Comparison of ENCODE assay signal across 1 cellular context in the genomic region with DNA sequence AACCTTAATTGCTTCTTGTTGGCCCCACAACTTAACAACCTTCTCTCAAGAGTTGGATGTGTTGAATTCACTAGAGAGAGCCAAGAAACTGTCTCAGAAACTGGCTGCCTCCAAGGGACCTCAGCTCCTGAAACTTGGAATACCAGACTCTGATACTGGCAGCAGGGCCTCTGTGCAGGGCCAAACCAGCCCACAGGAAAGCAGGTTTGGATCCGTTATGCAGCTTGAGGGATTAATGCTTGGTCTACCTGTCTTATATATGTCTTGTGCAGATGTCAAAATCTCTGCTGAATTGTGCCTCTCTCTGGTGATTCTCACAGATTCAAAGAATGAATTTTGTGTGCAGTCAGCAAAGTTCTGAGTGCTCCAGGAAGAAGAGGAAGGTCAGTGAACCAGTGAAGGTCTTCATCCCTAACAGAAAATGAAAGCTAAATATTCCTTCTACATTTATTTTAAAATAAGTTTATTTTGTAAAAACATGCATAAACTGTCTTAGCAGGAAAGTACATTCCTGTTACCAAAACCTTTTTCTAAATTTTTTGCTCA.
TF ChIP-seq lines count a peak whose summit lies in the region.

No MANE protein-coding gene starts in this region.

TF ChIP-seq in K562, 482 proteins besides CTCF, POLR2A, EP300 and RAD21:
- no peak for TF ChIP-seq KAT7 (CRISPR knock-in tag; IDR thresholded peaks at IDR 0.05; ENCODE audit: borderline replicate concordance)
- TF ChIP-seq CREBBP (IDR thresholded peaks at IDR 0.05; ENCODE audit: low read depth, low read length) = no peak
- TF ChIP-seq FIP1L1 (IDR thresholded peaks at IDR 0.05; ENCODE audit: low read depth, low read length, poor library complexity, severe bottlenecking) = no peak
- no peak for TF ChIP-seq NR1H2 (CRISPR knock-in tag; IDR thresholded peaks at IDR 0.05)
- no peak for TF ChIP-seq RFX5 (IDR thresholded peaks at IDR 0.05; ENCODE audit: low read depth, low read length)
- TF ChIP-seq PRMT5 (CRISPR knock-in tag; IDR thresholded peaks at IDR 0.05) = no peak
- TF ChIP-seq, protein P1, sequence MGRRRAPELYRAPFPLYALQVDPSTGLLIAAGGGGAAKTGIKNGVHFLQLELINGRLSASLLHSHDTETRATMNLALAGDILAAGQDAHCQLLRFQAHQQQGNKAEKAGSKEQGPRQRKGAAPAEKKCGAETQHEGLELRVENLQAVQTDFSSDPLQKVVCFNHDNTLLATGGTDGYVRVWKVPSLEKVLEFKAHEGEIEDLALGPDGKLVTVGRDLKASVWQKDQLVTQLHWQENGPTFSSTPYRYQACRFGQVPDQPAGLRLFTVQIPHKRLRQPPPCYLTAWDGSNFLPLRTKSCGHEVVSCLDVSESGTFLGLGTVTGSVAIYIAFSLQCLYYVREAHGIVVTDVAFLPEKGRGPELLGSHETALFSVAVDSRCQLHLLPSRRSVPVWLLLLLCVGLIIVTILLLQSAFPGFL (CRISPR knock-in tag; IDR thresholded peaks at IDR 0.05) = no peak
- no peak for TF ChIP-seq TAF9B (IDR thresholded peaks at IDR 0.05; ENCODE audit: partially characterized antibody)
- TF ChIP-seq HNRNPH1 (optimal IDR thresholded peaks at IDR 0.05; ENCODE audit: low read depth, low read length) = no peak
- TF ChIP-seq, protein P2, sequence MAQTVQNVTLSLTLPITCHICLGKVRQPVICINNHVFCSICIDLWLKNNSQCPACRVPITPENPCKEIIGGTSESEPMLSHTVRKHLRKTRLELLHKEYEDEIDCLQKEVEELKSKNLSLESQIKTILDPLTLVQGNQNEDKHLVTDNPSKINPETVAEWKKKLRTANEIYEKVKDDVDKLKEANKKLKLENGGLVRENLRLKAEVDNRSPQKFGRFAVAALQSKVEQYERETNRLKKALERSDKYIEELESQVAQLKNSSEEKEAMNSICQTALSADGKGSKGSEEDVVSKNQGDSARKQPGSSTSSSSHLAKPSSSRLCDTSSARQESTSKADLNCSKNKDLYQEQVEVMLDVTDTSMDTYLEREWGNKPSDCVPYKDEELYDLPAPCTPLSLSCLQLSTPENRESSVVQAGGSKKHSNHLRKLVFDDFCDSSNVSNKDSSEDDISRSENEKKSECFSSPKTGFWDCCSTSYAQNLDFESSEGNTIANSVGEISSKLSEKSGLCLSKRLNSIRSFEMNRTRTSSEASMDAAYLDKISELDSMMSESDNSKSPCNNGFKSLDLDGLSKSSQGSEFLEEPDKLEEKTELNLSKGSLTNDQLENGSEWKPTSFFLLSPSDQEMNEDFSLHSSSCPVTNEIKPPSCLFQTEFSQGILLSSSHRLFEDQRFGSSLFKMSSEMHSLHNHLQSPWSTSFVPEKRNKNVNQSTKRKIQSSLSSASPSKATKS (CRISPR knock-in tag; IDR thresholded peaks at IDR 0.05) = no peak
- no peak for TF ChIP-seq ZNF431 (CRISPR knock-in tag; IDR thresholded peaks at IDR 0.05)
- no peak for TF ChIP-seq PHB (CRISPR knock-in tag; IDR thresholded peaks at IDR 0.05)
- TF ChIP-seq TSC22D4 (tag; IDR thresholded peaks at IDR 0.05) = no peak
- TF ChIP-seq GTF2A2 (tag; IDR thresholded peaks at IDR 0.05) = no peak
- TF ChIP-seq, protein P3, sequence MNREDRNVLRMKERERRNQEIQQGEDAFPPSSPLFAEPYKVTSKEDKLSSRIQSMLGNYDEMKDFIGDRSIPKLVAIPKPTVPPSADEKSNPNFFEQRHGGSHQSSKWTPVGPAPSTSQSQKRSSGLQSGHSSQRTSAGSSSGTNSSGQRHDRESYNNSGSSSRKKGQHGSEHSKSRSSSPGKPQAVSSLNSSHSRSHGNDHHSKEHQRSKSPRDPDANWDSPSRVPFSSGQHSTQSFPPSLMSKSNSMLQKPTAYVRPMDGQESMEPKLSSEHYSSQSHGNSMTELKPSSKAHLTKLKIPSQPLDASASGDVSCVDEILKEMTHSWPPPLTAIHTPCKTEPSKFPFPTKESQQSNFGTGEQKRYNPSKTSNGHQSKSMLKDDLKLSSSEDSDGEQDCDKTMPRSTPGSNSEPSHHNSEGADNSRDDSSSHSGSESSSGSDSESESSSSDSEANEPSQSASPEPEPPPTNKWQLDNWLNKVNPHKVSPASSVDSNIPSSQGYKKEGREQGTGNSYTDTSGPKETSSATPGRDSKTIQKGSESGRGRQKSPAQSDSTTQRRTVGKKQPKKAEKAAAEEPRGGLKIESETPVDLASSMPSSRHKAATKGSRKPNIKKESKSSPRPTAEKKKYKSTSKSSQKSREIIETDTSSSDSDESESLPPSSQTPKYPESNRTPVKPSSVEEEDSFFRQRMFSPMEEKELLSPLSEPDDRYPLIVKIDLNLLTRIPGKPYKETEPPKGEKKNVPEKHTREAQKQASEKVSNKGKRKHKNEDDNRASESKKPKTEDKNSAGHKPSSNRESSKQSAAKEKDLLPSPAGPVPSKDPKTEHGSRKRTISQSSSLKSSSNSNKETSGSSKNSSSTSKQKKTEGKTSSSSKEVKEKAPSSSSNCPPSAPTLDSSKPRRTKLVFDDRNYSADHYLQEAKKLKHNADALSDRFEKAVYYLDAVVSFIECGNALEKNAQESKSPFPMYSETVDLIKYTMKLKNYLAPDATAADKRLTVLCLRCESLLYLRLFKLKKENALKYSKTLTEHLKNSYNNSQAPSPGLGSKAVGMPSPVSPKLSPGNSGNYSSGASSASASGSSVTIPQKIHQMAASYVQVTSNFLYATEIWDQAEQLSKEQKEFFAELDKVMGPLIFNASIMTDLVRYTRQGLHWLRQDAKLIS (CRISPR knock-in tag; IDR thresholded peaks at IDR 0.05) = no peak
- peak; percentile 39; the same call in 1 of the 2 replicates for TF ChIP-seq C11orf30 (IDR thresholded peaks at IDR 0.05; ENCODE audit: low read depth)
- peak; percentile 49; the same call in 1 of the 2 replicates for TF ChIP-seq ZNF316 (IDR thresholded peaks at IDR 0.05)
